ENCODE assay signal across 2 cellular contexts in genomic region chr9:108056083-108056804, GRCh38.
A peak's percentile ranks its signal among the peaks of the same experiment; 100 is the strongest.
TF ChIP-seq lines count a peak whose summit lies in the region.

No MANE protein-coding gene starts in this region.

TF ChIP-seq in A549, 52 proteins besides CTCF, POLR2A, EP300 and RAD21 (continued from another document):
- TF ChIP-seq USF2 (IDR thresholded peaks at IDR 0.05), result peak; percentile 9; the same call in 1 of the 2 replicates
- peak; percentile 50 for TF ChIP-seq ZFP36 (IDR thresholded peaks at IDR 0.05; ENCODE audit: borderline replicate concordance, partially characterized antibody)
- TF ChIP-seq E2F6 (IDR thresholded peaks at IDR 0.05; ENCODE audit: borderline replicate concordance, low read depth), result no peak
- no peak for TF ChIP-seq FOSL2 (IDR thresholded peaks at IDR 0.05)
- TF ChIP-seq FOSL2 (CRISPR knock-in tag; IDR thresholded peaks at IDR 0.05), result 0 out of 2 replicates have a peak, but pooled peaks have one; percentile 30
- TF ChIP-seq, protein P1, sequence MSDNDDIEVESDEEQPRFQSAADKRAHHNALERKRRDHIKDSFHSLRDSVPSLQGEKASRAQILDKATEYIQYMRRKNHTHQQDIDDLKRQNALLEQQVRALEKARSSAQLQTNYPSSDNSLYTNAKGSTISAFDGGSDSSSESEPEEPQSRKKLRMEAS (IDR thresholded peaks at IDR 0.05), result 0 out of 2 replicates have a peak, but pooled peaks have one; percentile 11
- no peak for TF ChIP-seq CBX2 (IDR thresholded peaks at IDR 0.05; ENCODE audit: borderline replicate concordance, low read depth)

TF ChIP-seq in K562, 482 proteins besides CTCF, POLR2A, EP300 and RAD21 (continued from another document):
- no peak for TF ChIP-seq KDM1A (IDR thresholded peaks at IDR 0.05)
